In the genomic region with DNA sequence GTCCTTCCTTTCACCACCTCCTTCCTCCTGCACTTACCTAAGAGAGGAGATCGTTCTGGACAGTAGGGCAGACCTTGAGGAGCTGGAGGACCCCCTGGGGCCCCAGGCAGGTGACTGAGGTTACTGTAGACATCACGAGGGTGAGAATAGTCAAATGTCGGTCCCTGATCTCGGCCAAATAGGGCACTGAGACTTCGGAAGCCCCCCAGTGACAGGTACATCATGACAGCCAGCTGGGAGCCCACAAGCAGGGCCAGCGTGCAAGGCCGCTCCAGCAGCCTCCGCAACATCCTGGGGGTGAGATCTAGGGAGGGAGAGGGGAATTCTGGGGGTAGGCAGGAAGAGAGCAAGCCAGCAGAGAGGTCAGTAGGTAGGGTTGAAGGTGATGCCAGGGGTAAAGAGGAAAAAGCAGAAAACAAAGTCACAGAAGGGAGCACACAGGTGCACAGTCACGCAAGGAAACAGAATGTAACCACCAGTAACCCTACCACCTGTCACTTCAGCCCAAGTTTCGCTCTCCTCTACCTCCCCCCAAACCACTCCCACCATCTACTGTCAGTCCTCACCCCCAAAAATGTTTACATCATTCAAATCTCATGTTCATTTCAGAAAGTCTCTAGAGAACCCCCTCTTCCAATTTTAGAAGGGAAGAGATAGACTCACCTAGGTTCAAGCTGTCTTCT, we compare ENCODE assay signal across 9 cellular contexts. TPM values are rescaled to one million over a fixed set of nuclear protein-coding genes. Genes with fewer than 3 reads are reported as not detected.
DNase-seq lines count a peak whose midpoint lies in the region; ATAC-seq, FAIRE-seq and TF ChIP-seq lines count a peak whose summit lies in the region.
"Had no signal": no experiment of that assay in that cellular context is flagged by ENCODE, and none has a peak within 500 bp of the region (broad histone marks: within the 10 kb centered on the region; RNA-seq: fewer than 3 reads in every experiment).

No MANE protein-coding gene starts in this region.

- peak; percentile 57 for DNase-seq in GM12891 (ENCODE audit: insufficient read length, low spot score)
- peak; percentile 56 for DNase-seq in RPMI8226
- no peak for DNase-seq in esophagus squamous epithelium (lab: John Stamatoyannopoulos, UW)
- DNase-seq in sigmoid colon = no peak
- no peak for DNase-seq in SKM-1 (lab: John Stamatoyannopoulos, UW; ENCODE audit: unreplicated experiment)
- DNase-seq in COLO668 (lab: John Stamatoyannopoulos, UW; ENCODE audit: unreplicated experiment) = no peak
- DNase-seq: activated CD4-positive, alpha-beta T cell treated with anti-CD3 and anti-CD28 coated beads for 1 hour had no signal

- peak overlapping the region in 3 of 4 donors; percentile 77 to 94 (median 84) for H3K4me3 ChIP-seq in esophagus squamous epithelium
- peak overlapping the region in 2 of 4 donors; percentile 64 to 78 for H3K4me3 ChIP-seq in sigmoid colon

- ATAC-seq in HG03460 (IDR thresholded peaks at IDR 0.05; ENCODE audit: unreplicated experiment) (no peak), GM18868 (IDR thresholded peaks at IDR 0.05; ENCODE audit: unreplicated experiment) (no peak)

- H3K27ac ChIP-seq in esophagus squamous epithelium (peak overlapping the region in 3 of 4 donors; percentile 93 to 95 (median 94)), sigmoid colon (peak overlapping the region; percentile 85 to 92 (median 88))

- H3K27me3 ChIP-seq in esophagus squamous epithelium = no peaks in the 10 kb centered on the region
- no peaks in the 10 kb centered on the region for H3K27me3 ChIP-seq in sigmoid colon

- H3K36me3 ChIP-seq in esophagus squamous epithelium (peaks cover 12 to 50% (median 23%) of the 10 kb centered on the region in 3 donors), sigmoid colon (peaks cover 24 to 51% (median 29%) of the 10 kb centered on the region in 4 donors)

- no peak for TF ChIP-seq EP300 in sigmoid colon (IDR thresholded peaks at IDR 0.05)

- no peak for TF ChIP-seq POLR2A in GM12891 (IDR thresholded peaks at IDR 0.05; ENCODE audit: low read depth, low read length)
- TF ChIP-seq POLR2A in esophagus squamous epithelium (IDR thresholded peaks at IDR 0.05) = no peak
- TF ChIP-seq POLR2A in sigmoid colon (IDR thresholded peaks at IDR 0.05) = no peak

- H3K9me3 ChIP-seq in esophagus squamous epithelium (no peaks in the 10 kb centered on the region), sigmoid colon (no peaks in the 10 kb centered on the region)

- intact Hi-C loops in esophagus squamous epithelium (cut with DNase I) = no loop called here
- intact Hi-C loops in sigmoid colon (cut with DNase I) = no loop called here

- H3K4me1 ChIP-seq in esophagus squamous epithelium = peaks cover 12 to 89% (median 35%) of the 10 kb centered on the region in 3 donors
- peaks cover 0 to 38% (median 24%) of the 10 kb centered on the region in 4 donors for H3K4me1 ChIP-seq in sigmoid colon

- 84 to 85% methylated on average over 9 to 10 of the region's 10 CpGs for WGBS in esophagus squamous epithelium, 2 donors
- WGBS in sigmoid colon, 2 donors = 87 to 90% methylated on average over 10 of the region's 10 CpGs

- TF ChIP-seq CTCF in esophagus squamous epithelium (IDR thresholded peaks at IDR 0.05) (no peak), sigmoid colon (IDR thresholded peaks at IDR 0.05) (no peak)

- FAIRE-seq in GM12891 (lab: Jason Lieb, UNC) = no peak

TF ChIP-seq in GM12891, 5 proteins besides CTCF, POLR2A, EP300 and RAD21:
- no peak for TF ChIP-seq TAF1 (IDR thresholded peaks at IDR 0.05; ENCODE audit: low read depth, low read length)
TF ChIP-seq in GM12891: peak in this region for 0.

RNA-seq across cellular contexts. Expression of a gene that starts 1.4 kb away (rescaled TPM):
- polyA plus RNA-seq in GM12891 (2012; ENCODE audit: low read depth, missing spikeins) = 29.6 TPM
- total RNA-seq in esophagus squamous epithelium (10 to 100 TPM; 16.1 to 29.9 (median 18.1) TPM), sigmoid colon (10 to 100 TPM; 10.7 to 19.3 (median 14.8) TPM)
- polyA plus RNA-seq in sigmoid colon = 10 to 100 TPM; 13.4 to 33.4 (median 16.8) TPM

RNA-seq across cellular contexts. Expression of a gene that starts 9.7 kb away (rescaled TPM):
- polyA plus RNA-seq in GM12891 (2012; ENCODE audit: low read depth, missing spikeins) = 12.9 TPM
- total RNA-seq in esophagus squamous epithelium = 10 to 100 TPM in 2 of 4 donors, 1 to 10 TPM in 2; 5.8 to 28.8 (median 11.7) TPM
- 10 to 100 TPM; 16.6 to 30.9 (median 21.3) TPM for total RNA-seq in sigmoid colon
- polyA plus RNA-seq in sigmoid colon = 10 to 100 TPM in 2 of 3 donors, 1 to 10 TPM in 1; 7.4 to 17.7 (median 16.2) TPM

RNA-seq across cellular contexts. Expression of a gene that starts 16.6 kb away (rescaled TPM):
- polyA plus RNA-seq in GM12891 (2012; ENCODE audit: low read depth, missing spikeins) = 13.5 TPM
- total RNA-seq in esophagus squamous epithelium (10 to 100 TPM; 12.1 to 20.4 (median 17.0) TPM), sigmoid colon (10 to 100 TPM; 11.4 to 24.1 (median 13.1) TPM)
- 10 to 100 TPM; 16.2 to 22.2 (median 17.3) TPM for polyA plus RNA-seq in sigmoid colon

RNA-seq across cellular contexts. Expression of a gene that starts 22.1 kb away (rescaled TPM):
- 147 TPM for polyA plus RNA-seq in GM12891 (2012; ENCODE audit: low read depth, missing spikeins)
- total RNA-seq in esophagus squamous epithelium (10 to 100 TPM; 68.3 to 79.9 (median 76.7) TPM), sigmoid colon (10 to 100 TPM; 49.0 to 77.8 (median 70.3) TPM)
- 100 to 1,000 TPM; 129 to 249 (median 232) TPM for polyA plus RNA-seq in sigmoid colon

RNA-seq across cellular contexts. Expression of a gene that starts 22.9 kb away (rescaled TPM):
- polyA plus RNA-seq in GM12891 (2012; ENCODE audit: low read depth, missing spikeins) = 0.05 TPM
- 1 to 10 TPM; 1.3 to 2.6 (median 1.8) TPM for total RNA-seq in esophagus squamous epithelium
- total RNA-seq in sigmoid colon = 10 to 100 TPM in 2 of 4 donors, 1 to 10 TPM in 2; 6.4 to 78.2 (median 10.8) TPM
- polyA plus RNA-seq in sigmoid colon = 1 to 10 TPM in 1 of 3 donors, under 1 TPM in 2; 0.23 to 4.5 (median 0.60) TPM

Comparison
In these comparisons a context has a peak if more than half of its experiments do, and no peak if none do; other contexts are left out.
1. DNase-seq: peak in GM12891 (single experiment) and RPMI8226 (single experiment); none in esophagus squamous epithelium (single experiment), sigmoid colon (single experiment), SKM-1 (single experiment) and COLO668 (single experiment).